1 cellular context compared by ENCODE assay signal in the genomic region with DNA sequence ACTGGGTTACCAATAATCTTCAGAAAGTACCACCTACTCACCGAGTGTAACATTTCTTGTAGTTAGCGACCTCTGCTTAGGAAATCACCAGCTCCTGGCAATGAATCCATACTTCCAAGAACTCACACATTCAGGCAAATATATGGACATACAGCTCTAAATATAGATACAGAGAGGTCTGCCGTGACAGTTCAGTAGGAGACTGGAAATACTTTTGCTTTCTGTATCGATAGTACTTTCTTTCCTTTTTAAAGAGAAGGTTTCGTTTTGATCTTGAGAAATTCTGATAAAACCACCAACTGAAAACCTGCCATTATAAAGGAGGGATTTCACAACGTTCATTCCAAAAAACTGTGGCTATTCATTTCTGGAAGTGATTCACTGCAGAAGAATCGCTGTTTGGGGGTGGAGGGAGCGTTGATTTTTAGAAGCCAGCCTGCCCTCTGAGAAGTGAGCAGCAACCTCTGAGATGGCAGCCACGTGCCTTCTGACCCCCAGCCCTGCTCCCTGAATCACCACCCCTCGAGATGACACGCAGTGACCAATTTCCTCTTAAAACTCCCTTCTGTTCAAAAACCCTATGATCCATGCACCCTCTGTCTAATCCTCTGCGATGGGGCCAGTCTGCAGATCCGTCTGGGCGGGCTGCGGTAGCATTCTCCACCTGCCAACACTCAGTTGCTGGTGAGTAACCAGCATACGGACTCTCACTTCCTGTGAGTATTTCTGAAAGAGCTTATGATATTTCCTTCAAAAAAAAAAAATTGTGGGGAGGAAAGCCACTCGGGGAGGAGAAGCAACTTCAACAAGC.
TF ChIP-seq lines count a peak whose summit lies in the region.

No MANE protein-coding gene starts in this region.

TF ChIP-seq in HepG2, 621 proteins besides CTCF, POLR2A, EP300 and RAD21 (continued from another document and continues in another):
- peak; percentile 74 for TF ChIP-seq LCORL (IDR thresholded peaks at IDR 0.05)
- TF ChIP-seq LCORL (CRISPR knock-in tag; IDR thresholded peaks at IDR 0.05), result peak; percentile 52; the same call in 1 of the 2 replicates
- TF ChIP-seq, protein P1, sequence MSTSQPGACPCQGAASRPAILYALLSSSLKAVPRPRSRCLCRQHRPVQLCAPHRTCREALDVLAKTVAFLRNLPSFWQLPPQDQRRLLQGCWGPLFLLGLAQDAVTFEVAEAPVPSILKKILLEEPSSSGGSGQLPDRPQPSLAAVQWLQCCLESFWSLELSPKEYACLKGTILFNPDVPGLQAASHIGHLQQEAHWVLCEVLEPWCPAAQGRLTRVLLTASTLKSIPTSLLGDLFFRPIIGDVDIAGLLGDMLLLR (CRISPR knock-in tag; IDR thresholded peaks at IDR 0.05), result no peak
- no peak; the same call in 1 of the 2 replicates for TF ChIP-seq MYNN (CRISPR knock-in tag; IDR thresholded peaks at IDR 0.05; ENCODE audit: low read depth)
- TF ChIP-seq, protein P2, sequence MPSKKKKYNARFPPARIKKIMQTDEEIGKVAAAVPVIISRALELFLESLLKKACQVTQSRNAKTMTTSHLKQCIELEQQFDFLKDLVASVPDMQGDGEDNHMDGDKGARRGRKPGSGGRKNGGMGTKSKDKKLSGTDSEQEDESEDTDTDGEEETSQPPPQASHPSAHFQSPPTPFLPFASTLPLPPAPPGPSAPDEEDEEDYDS (CRISPR knock-in tag; IDR thresholded peaks at IDR 0.05), result peak; percentile 73
- no peak for TF ChIP-seq STAT5B (CRISPR knock-in tag; IDR thresholded peaks at IDR 0.05)
- peak; percentile 19; the same call in 1 of the 2 replicates for TF ChIP-seq PHF21A (CRISPR knock-in tag; IDR thresholded peaks at IDR 0.05)
- TF ChIP-seq MED1 (CRISPR knock-in tag; IDR thresholded peaks at IDR 0.05), result peak; percentile 79
- TF ChIP-seq, protein P3, sequence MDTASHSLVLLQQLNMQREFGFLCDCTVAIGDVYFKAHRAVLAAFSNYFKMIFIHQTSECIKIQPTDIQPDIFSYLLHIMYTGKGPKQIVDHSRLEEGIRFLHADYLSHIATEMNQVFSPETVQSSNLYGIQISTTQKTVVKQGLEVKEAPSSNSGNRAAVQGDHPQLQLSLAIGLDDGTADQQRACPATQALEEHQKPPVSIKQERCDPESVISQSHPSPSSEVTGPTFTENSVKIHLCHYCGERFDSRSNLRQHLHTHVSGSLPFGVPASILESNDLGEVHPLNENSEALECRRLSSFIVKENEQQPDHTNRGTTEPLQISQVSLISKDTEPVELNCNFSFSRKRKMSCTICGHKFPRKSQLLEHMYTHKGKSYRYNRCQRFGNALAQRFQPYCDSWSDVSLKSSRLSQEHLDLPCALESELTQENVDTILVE (CRISPR knock-in tag; IDR thresholded peaks at IDR 0.05), result no peak
- TF ChIP-seq SMC3 (IDR thresholded peaks at IDR 0.05; ENCODE audit: low read length), result no peak
- no peak for TF ChIP-seq CREB1 (IDR thresholded peaks at IDR 0.05)
- no peak for TF ChIP-seq CREB1 (CRISPR knock-in tag; IDR thresholded peaks at IDR 0.05)
- TF ChIP-seq, protein P4, sequence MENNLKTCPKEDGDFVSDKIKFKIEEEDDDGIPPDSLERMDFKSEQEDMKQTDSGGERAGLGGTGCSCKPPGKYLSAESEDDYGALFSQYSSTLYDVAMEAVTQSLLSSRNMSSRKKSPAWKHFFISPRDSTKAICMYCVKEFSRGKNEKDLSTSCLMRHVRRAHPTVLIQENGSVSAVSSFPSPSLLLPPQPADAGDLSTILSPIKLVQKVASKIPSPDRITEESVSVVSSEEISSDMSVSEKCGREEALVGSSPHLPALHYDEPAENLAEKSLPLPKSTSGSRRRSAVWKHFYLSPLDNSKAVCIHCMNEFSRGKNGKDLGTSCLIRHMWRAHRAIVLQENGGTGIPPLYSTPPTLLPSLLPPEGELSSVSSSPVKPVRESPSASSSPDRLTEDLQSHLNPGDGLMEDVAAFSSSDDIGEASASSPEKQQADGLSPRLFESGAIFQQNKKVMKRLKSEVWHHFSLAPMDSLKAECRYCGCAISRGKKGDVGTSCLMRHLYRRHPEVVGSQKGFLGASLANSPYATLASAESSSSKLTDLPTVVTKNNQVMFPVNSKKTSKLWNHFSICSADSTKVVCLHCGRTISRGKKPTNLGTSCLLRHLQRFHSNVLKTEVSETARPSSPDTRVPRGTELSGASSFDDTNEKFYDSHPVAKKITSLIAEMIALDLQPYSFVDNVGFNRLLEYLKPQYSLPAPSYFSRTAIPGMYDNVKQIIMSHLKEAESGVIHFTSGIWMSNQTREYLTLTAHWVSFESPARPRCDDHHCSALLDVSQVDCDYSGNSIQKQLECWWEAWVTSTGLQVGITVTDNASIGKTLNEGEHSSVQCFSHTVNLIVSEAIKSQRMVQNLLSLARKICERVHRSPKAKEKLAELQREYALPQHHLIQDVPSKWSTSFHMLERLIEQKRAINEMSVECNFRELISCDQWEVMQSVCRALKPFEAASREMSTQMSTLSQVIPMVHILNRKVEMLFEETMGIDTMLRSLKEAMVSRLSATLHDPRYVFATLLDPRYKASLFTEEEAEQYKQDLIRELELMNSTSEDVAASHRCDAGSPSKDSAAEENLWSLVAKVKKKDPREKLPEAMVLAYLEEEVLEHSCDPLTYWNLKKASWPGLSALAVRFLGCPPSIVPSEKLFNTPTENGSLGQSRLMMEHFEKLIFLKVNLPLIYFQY (CRISPR knock-in tag; IDR thresholded peaks at IDR 0.05; ENCODE audit: borderline replicate concordance), result no peak
- no peak for TF ChIP-seq TBL1XR1 (IDR thresholded peaks at IDR 0.05; ENCODE audit: borderline replicate concordance, low read length, partially characterized antibody)
- peak in 1 of 2 experiments; percentile 21; a peak in 1 of 4 replicates for TF ChIP-seq KLF16 (CRISPR knock-in tag; IDR thresholded peaks at IDR 0.05)
- peak; percentile 69 for TF ChIP-seq ARNTL (CRISPR knock-in tag; IDR thresholded peaks at IDR 0.05)
- TF ChIP-seq ZMYM4 (CRISPR knock-in tag; IDR thresholded peaks at IDR 0.05), result no peak
- no peak for TF ChIP-seq ZBTB42 (CRISPR knock-in tag; IDR thresholded peaks at IDR 0.05)
- TF ChIP-seq ZSCAN9 (CRISPR knock-in tag; IDR thresholded peaks at IDR 0.05; ENCODE audit: borderline replicate concordance), result no peak; the same call in 1 of the 2 replicates
- TF ChIP-seq, protein P5, sequence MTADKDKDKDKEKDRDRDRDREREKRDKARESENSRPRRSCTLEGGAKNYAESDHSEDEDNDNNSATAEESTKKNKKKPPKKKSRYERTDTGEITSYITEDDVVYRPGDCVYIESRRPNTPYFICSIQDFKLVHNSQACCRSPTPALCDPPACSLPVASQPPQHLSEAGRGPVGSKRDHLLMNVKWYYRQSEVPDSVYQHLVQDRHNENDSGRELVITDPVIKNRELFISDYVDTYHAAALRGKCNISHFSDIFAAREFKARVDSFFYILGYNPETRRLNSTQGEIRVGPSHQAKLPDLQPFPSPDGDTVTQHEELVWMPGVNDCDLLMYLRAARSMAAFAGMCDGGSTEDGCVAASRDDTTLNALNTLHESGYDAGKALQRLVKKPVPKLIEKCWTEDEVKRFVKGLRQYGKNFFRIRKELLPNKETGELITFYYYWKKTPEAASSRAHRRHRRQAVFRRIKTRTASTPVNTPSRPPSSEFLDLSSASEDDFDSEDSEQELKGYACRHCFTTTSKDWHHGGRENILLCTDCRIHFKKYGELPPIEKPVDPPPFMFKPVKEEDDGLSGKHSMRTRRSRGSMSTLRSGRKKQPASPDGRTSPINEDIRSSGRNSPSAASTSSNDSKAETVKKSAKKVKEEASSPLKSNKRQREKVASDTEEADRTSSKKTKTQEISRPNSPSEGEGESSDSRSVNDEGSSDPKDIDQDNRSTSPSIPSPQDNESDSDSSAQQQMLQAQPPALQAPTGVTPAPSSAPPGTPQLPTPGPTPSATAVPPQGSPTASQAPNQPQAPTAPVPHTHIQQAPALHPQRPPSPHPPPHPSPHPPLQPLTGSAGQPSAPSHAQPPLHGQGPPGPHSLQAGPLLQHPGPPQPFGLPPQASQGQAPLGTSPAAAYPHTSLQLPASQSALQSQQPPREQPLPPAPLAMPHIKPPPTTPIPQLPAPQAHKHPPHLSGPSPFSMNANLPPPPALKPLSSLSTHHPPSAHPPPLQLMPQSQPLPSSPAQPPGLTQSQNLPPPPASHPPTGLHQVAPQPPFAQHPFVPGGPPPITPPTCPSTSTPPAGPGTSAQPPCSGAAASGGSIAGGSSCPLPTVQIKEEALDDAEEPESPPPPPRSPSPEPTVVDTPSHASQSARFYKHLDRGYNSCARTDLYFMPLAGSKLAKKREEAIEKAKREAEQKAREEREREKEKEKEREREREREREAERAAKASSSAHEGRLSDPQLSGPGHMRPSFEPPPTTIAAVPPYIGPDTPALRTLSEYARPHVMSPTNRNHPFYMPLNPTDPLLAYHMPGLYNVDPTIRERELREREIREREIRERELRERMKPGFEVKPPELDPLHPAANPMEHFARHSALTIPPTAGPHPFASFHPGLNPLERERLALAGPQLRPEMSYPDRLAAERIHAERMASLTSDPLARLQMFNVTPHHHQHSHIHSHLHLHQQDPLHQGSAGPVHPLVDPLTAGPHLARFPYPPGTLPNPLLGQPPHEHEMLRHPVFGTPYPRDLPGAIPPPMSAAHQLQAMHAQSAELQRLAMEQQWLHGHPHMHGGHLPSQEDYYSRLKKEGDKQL (CRISPR knock-in tag; IDR thresholded peaks at IDR 0.05; ENCODE audit: low read depth), result 0 out of 2 replicates have a peak, but pooled peaks have one; percentile 8
- TF ChIP-seq, protein P6, sequence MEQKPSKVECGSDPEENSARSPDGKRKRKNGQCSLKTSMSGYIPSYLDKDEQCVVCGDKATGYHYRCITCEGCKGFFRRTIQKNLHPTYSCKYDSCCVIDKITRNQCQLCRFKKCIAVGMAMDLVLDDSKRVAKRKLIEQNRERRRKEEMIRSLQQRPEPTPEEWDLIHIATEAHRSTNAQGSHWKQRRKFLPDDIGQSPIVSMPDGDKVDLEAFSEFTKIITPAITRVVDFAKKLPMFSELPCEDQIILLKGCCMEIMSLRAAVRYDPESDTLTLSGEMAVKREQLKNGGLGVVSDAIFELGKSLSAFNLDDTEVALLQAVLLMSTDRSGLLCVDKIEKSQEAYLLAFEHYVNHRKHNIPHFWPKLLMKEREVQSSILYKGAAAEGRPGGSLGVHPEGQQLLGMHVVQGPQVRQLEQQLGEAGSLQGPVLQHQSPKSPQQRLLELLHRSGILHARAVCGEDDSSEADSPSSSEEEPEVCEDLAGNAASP (CRISPR knock-in tag; IDR thresholded peaks at IDR 0.05; ENCODE audit: borderline replicate concordance), result 0 out of 2 replicates have a peak, but pooled peaks have one; percentile 11
- TF ChIP-seq ZSCAN30 (CRISPR knock-in tag; IDR thresholded peaks at IDR 0.05), result 0 out of 2 replicates have a peak, but pooled peaks have one; percentile 25
- TF ChIP-seq ZNF160 (CRISPR knock-in tag; IDR thresholded peaks at IDR 0.05), result no peak
- no peak for TF ChIP-seq ZNF20 (CRISPR knock-in tag; IDR thresholded peaks at IDR 0.05)
- no peak for TF ChIP-seq SP2 (CRISPR knock-in tag; IDR thresholded peaks at IDR 0.05)
- no peak for TF ChIP-seq ZNF562 (CRISPR knock-in tag; IDR thresholded peaks at IDR 0.05; ENCODE audit: borderline replicate concordance)
- peak; percentile 18; the same call in 1 of the 2 replicates for TF ChIP-seq GATA4 (IDR thresholded peaks at IDR 0.05; ENCODE audit: borderline replicate concordance, low read depth)
- TF ChIP-seq, protein P7, sequence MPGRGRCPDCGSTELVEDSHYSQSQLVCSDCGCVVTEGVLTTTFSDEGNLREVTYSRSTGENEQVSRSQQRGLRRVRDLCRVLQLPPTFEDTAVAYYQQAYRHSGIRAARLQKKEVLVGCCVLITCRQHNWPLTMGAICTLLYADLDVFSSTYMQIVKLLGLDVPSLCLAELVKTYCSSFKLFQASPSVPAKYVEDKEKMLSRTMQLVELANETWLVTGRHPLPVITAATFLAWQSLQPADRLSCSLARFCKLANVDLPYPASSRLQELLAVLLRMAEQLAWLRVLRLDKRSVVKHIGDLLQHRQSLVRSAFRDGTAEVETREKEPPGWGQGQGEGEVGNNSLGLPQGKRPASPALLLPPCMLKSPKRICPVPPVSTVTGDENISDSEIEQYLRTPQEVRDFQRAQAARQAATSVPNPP (CRISPR knock-in tag; IDR thresholded peaks at IDR 0.05), result no peak
- no peak for TF ChIP-seq ZNF138 (CRISPR knock-in tag; IDR thresholded peaks at IDR 0.05; ENCODE audit: low read depth)
- peak; percentile 35; the same call in 1 of the 2 replicates for TF ChIP-seq PITX1 (CRISPR knock-in tag; IDR thresholded peaks at IDR 0.05)
- no peak for TF ChIP-seq SP5 (CRISPR knock-in tag; IDR thresholded peaks at IDR 0.05; ENCODE audit: borderline replicate concordance, low read depth)
- TF ChIP-seq EEA1 (CRISPR knock-in tag; IDR thresholded peaks at IDR 0.05; ENCODE audit: borderline replicate concordance), result no peak
- peak; percentile 34; the same call in 1 of the 2 replicates for TF ChIP-seq JUND (CRISPR knock-in tag; IDR thresholded peaks at IDR 0.05)
- no peak for TF ChIP-seq HOXA9 (CRISPR knock-in tag; IDR thresholded peaks at IDR 0.05; ENCODE audit: borderline replicate concordance)
- TF ChIP-seq ZNF235 (CRISPR knock-in tag; IDR thresholded peaks at IDR 0.05; ENCODE audit: borderline replicate concordance), result no peak
- TF ChIP-seq GABPA (IDR thresholded peaks at IDR 0.05; ENCODE audit: low read depth, low read length), result no peak
- TF ChIP-seq GABPA (CRISPR knock-in tag; IDR thresholded peaks at IDR 0.05; ENCODE audit: low read depth), result peak; percentile 50; the same call in 1 of the 2 replicates
- TF ChIP-seq IKZF4 (CRISPR knock-in tag; IDR thresholded peaks at IDR 0.05; ENCODE audit: borderline replicate concordance, low read depth, not compliant biosample characterization), result no peak
- TF ChIP-seq CEBPB (IDR thresholded peaks at IDR 0.05; ENCODE audit: borderline replicate concordance, low read depth, low read length), result peak; percentile 59
- no peak for TF ChIP-seq PHB2 (IDR thresholded peaks at IDR 0.05; ENCODE audit: partially characterized antibody)
- no peak for TF ChIP-seq WIZ (CRISPR knock-in tag; IDR thresholded peaks at IDR 0.05)
- peak; percentile 63 for TF ChIP-seq POLR2AphosphoS5 (IDR thresholded peaks at IDR 0.05; ENCODE audit: low read depth, low read length)
- no peak for TF ChIP-seq AKAP8 (CRISPR knock-in tag; IDR thresholded peaks at IDR 0.05)
- 0 out of 2 replicates have a peak, but pooled peaks have one; percentile 36 for TF ChIP-seq FLYWCH1 (CRISPR knock-in tag; IDR thresholded peaks at IDR 0.05)
- TF ChIP-seq AGO1 (IDR thresholded peaks at IDR 0.05; ENCODE audit: low read depth, low read length, poor library complexity, severe bottlenecking), result no peak
- no peak for TF ChIP-seq U2AF2 (IDR thresholded peaks at IDR 0.05; ENCODE audit: low read depth, low read length)
- TF ChIP-seq, protein P8, sequence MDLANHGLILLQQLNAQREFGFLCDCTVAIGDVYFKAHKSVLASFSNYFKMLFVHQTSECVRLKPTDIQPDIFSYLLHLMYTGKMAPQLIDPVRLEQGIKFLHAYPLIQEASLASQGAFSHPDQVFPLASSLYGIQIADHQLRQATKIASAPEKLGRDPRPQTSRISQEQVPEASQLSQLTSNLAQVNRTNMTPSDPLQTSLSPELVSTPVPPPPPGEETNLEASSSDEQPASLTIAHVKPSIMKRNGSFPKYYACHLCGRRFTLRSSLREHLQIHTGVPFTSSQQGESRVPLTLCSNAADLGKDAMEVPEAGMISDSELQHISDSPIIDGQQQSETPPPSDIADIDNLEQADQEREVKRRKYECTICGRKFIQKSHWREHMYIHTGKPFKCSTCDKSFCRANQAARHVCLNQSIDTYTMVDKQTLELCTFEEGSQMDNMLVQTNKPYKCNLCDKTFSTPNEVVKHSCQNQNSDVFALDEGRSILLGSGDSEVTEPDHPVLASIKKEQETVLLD (CRISPR knock-in tag; IDR thresholded peaks at IDR 0.05; ENCODE audit: low read depth), result no peak
